ENCODE assay signal across 9 cellular contexts in genomic region chr10:82206831-82207230, GRCh38.
"Had no signal": no experiment of that assay in that cellular context is flagged by ENCODE, and none has a peak within 500 bp of the region (broad histone marks: within the 10 kb centered on the region; RNA-seq: fewer than 3 reads in every experiment).

No MANE protein-coding gene starts in this region.

- H2AFZ ChIP-seq: neural progenitor cell had no signal

- H3K9me3 ChIP-seq: ovary had no signal

- H3K27ac ChIP-seq: heart left ventricle, neural progenitor cell, ovary had no signal

- H3K27me3 ChIP-seq: dorsolateral prefrontal cortex, heart left ventricle, neural progenitor cell, ovary had no signal

- H3K4me2 ChIP-seq: neural progenitor cell had no signal

- ATAC-seq: stimulated activated memory B cell treated with anti-CD40 and anti-IgM and Interleukin-4, amounts not matched to agents 10 μg/mL and 1 μg/mL and 100 μg/mL, for 72 hours had no signal

- H3K4me3 ChIP-seq: dorsolateral prefrontal cortex, heart left ventricle, neural progenitor cell, ovary had no signal

- DNase-seq: activated CD4-positive, CD25-positive, alpha-beta regulatory T cell treated with anti-CD3 and anti-CD28 coated beads, Interleukin-2, amount 50 U/mL, for 72 hours; aorta; dorsolateral prefrontal cortex; heart left ventricle; naive B cell; ovary; stimulated activated CD4-positive, alpha-beta T cell treated with anti-CD3 and anti-CD28 coated beads, Interleukin-2, amount 100 ng/mL, for 48 hours had no signal

- H3K36me3 ChIP-seq: heart left ventricle, neural progenitor cell, ovary had no signal

- H3K9ac ChIP-seq: neural progenitor cell had no signal
